In genomic region chr10:103592186-103593021, GRCh38 we compare ENCODE assay signal across 8 cellular contexts.
DNase-seq lines count a peak whose midpoint lies in the region; ATAC-seq, FAIRE-seq and TF ChIP-seq lines count a peak whose summit lies in the region.

No MANE protein-coding gene starts in this region.

- no peaks in the 10 kb centered on the region for H3K79me2 ChIP-seq in SK-N-SH (ENCODE audit: insufficient read depth)
- H3K79me2 ChIP-seq in HepG2 (ENCODE audit: insufficient read depth, low read length): no peaks in the 10 kb centered on the region

- H3K4me2 ChIP-seq in SK-N-SH (no peak overlapping the region), HepG2 (ENCODE audit: low read depth, low read length) (no peak overlapping the region)

- no peaks in the 10 kb centered on the region for H4K20me1 ChIP-seq in SK-N-SH (ENCODE audit: insufficient read depth)
- H4K20me1 ChIP-seq in HepG2 (ENCODE audit: insufficient read depth, low read length): 0 out of 2 replicates have a peak, but pooled peaks cover 3% of the 10 kb centered on the region

- H3K27me3 ChIP-seq in SK-N-SH (ENCODE audit: insufficient read depth) (no peaks in the 10 kb centered on the region), HepG2 (ENCODE audit: control insufficient read depth in 1 of 2, insufficient read depth in 2 of 2, low read length in 2 of 2) (peaks cover 2 to 6% of the 10 kb centered on the region in 2 experiments; a peak in 1 of 5 replicates)

- POLR2A ChIA-PET in SK-N-SH (lab: Yijun Ruan, JAX) (interaction anchor here (0.6 kb wide), 1 partner anchor 117 kb away, joined by 3 read pairs; no protein-coding TSS in a partner anchor), HepG2 (lab: Yijun Ruan, JAX) (no interaction called here)

- H3K36me3 ChIP-seq in SK-N-SH (replicated peaks in 1 of 2; ENCODE audit: control insufficient read depth in 1 of 2, insufficient read depth in 2 of 2, low read length in 1 of 2): no peaks in the 10 kb centered on the region
- H3K36me3 ChIP-seq in HepG2 (replicated peaks in 1 of 2; ENCODE audit: control insufficient read depth in 1 of 2, insufficient read depth in 2 of 2, low read length in 2 of 2): no peaks in the 10 kb centered on the region

- intact Hi-C loops in HepG2 (cut with micrococcal nuclease; ENCODE audit: unreplicated experiment): loop anchor here (10.0 kb wide), 1 partner anchor 108 kb away; no protein-coding TSS in a partner anchor

- H3K27ac ChIP-seq in SK-N-SH (ENCODE audit: low read depth in 2 of 2, low read length in 1 of 2): peak overlapping the region in 1 of 2 experiments; percentile 7; a peak in 1 of 4 replicates
- no peak overlapping the region for H3K27ac ChIP-seq in HepG2 (ENCODE audit: extremely low read length, insufficient read depth, low read length)

- H3K4me1 Mint-ChIP-seq in brain: peaks cover 5% of the 10 kb centered on the region
- no peaks in the 10 kb centered on the region for H3K4me1 Mint-ChIP-seq in stimulated activated naive CD8-positive, alpha-beta T cell treated with anti-CD3 and anti-CD28 coated beads, Interleukin-15, amount 100 ng/mL, for 72 hours

- CTCF ChIA-PET in SK-N-SH (lab: Yijun Ruan, JAX): interaction anchor here (0.6 to 9.0 kb wide), 56 partner anchors 9 to 309 kb away, joined by 3 to 129 read pairs (median 4); no protein-coding TSS in a partner anchor
- CTCF ChIA-PET in HepG2 (lab: Yijun Ruan, JAX; ENCODE audit: low intra/inter-chr PET ratio, low total read pairs): interaction anchor here (1.1 kb wide), 2 partner anchors 111 to 176 kb away, joined by 3 to 5 read pairs; no protein-coding TSS in a partner anchor

- peaks cover 15% of the 10 kb centered on the region for H3K36me3 Mint-ChIP-seq in brain

- TF ChIP-seq RAD21 in SK-N-SH (IDR thresholded peaks at IDR 0.05; ENCODE audit: low read length) (peak; percentile 79), HepG2 (CRISPR knock-in tag; IDR thresholded peaks at IDR 0.05) (peak; percentile 64)

- BruUV-seq in HepG2 (replicated peaks; lab: Mats Ljungman, UMichigan): no TSS peak

- TF ChIP-seq EP300 in SK-N-SH (IDR thresholded peaks at IDR 0.05; ENCODE audit: borderline replicate concordance in 1 of 2, low read depth in 1 of 2, low read length in 1 of 2): no peak
- no peak for TF ChIP-seq EP300 in HepG2 (IDR thresholded peaks at IDR 0.05; ENCODE audit: low read depth in 2 of 2, low read length in 2 of 2)
- no peak for TF ChIP-seq EP300 in HepG2 (CRISPR knock-in tag; IDR thresholded peaks at IDR 0.05; ENCODE audit: borderline replicate concordance)

- no peaks in the 10 kb centered on the region for H3K9me2 ChIP-seq in SK-N-SH

- in situ Hi-C loops in HepG2 (cut with HindIII; ENCODE audit: extremely low pct_ligation_motif_present, low pct_unique_long_range_greater_than_20kb): no loop called here

- H3K9me3 Mint-ChIP-seq in brain: peaks cover 0 to 3% (median 0%) of the 10 kb centered on the region in 5 experiments
- H3K9me3 Mint-ChIP-seq in stimulated activated naive CD8-positive, alpha-beta T cell treated with anti-CD3 and anti-CD28 coated beads, Interleukin-15, amount 100 ng/mL, for 72 hours: no peaks in the 10 kb centered on the region

- TF ChIP-seq CTCF in SK-N-SH (IDR thresholded peaks at IDR 0.05) (peak; percentile 71), brain (conservative IDR thresholded peaks at IDR 0.05) (peak; percentile 69 to 73), HepG2 (CRISPR knock-in tag; IDR thresholded peaks at IDR 0.05) (peak; percentile 88)

- H2AFZ ChIP-seq in SK-N-SH (ENCODE audit: low read depth) (no peak overlapping the region), HepG2 (ENCODE audit: low read length) (no peak overlapping the region)

- no peak overlapping the region; a peak in 1 of 4 replicates for H3K4me3 ChIP-seq in SK-N-SH (ENCODE audit: low read depth in 2 of 2, low read length in 1 of 2)
- H3K4me3 ChIP-seq in HepG2 (replicated peaks in 1 of 3; ENCODE audit: insufficient read depth in 1 of 3, low read depth in 2 of 3, low read length in 3 of 3): no peak overlapping the region

- H3K4me1 ChIP-seq in SK-N-SH (ENCODE audit: control insufficient read depth in 1 of 2, insufficient read depth in 2 of 2, low read depth in 1 of 2, low read length in 1 of 2) (peaks cover 0 to 15% of the 10 kb centered on the region in 2 experiments; a peak in 1 of 4 replicates), HepG2 (ENCODE audit: insufficient read depth, low read length) (peaks cover 9% of the 10 kb centered on the region)

- no peak overlapping the region for H3K4me3 Mint-ChIP-seq in brain
- H3K4me3 Mint-ChIP-seq in stimulated activated naive CD8-positive, alpha-beta T cell treated with anti-CD3 and anti-CD28 coated beads, Interleukin-15, amount 100 ng/mL, for 72 hours: no peak overlapping the region

- H3K9ac ChIP-seq in SK-N-SH: no peak overlapping the region
- H3K9ac ChIP-seq in HepG2 (ENCODE audit: insufficient read depth, low read depth, low read length): no peak overlapping the region

- DNase-seq in SIG-M5 treated with dmso at 0.1 percent for 504 hours (lab: John Stamatoyannopoulos, UW; ENCODE audit: unreplicated experiment) (peak; percentile 48), SIG-M5 (lab: John Stamatoyannopoulos, UW) (no peak), SK-N-SH (peak; percentile 91), HepG2 (ENCODE audit: low spot score) (peak; percentile 30), middle frontal gyrus (ENCODE audit: extremely low spot score, low spot score) (no peak)
- peak; percentile 48 to 57 for DNase-seq in stimulated activated naive CD8-positive, alpha-beta T cell treated with anti-CD3 and anti-CD28 coated beads, Interleukin-15, amount 100 ng/mL, for 72 hours

- FAIRE-seq in HepG2 (lab: Jason Lieb, UNC): peak; percentile 57

- ATAC-seq in HG03066 (IDR thresholded peaks at IDR 0.05; ENCODE audit: low read depth, unreplicated experiment) (peak; percentile 62), HepG2 (peak; percentile 72)
- ATAC-seq in stimulated activated naive CD8-positive, alpha-beta T cell treated with anti-CD3 and anti-CD28 coated beads, Interleukin-15, amount 100 ng/mL, for 72 hours: peak; percentile 79

- TF ChIP-seq POLR2A in HepG2 (IDR thresholded peaks at IDR 0.05; ENCODE audit: insufficient read depth in 1 of 2, low read depth in 2 of 2, low read length in 2 of 2): 0 out of 4 replicates have a peak, but pooled peaks of 1 of the 2 experiments have one; percentile 18

- WGBS in SK-N-SH (ENCODE audit: low lambda C conversion rate): 78% methylated on average over 11 of the region's 15 CpGs
- 87% methylated on average over 3 of the region's 15 CpGs for WGBS in HepG2 (ENCODE audit: low lambda C conversion rate)

- H3K9me3 ChIP-seq in SK-N-SH (no peaks in the 10 kb centered on the region), HepG2 (ENCODE audit: low read length) (no peaks in the 10 kb centered on the region; the same call in 1 of the 2 replicates)

- H3K27me3 Mint-ChIP-seq in brain: peaks cover 3% of the 10 kb centered on the region
- H3K27me3 Mint-ChIP-seq in stimulated activated naive CD8-positive, alpha-beta T cell treated with anti-CD3 and anti-CD28 coated beads, Interleukin-15, amount 100 ng/mL, for 72 hours: no peaks in the 10 kb centered on the region

- no peaks in the 10 kb centered on the region for H3F3A ChIP-seq in SK-N-SH (replicated peaks; ENCODE audit: insufficient read depth)

- peak overlapping the region in 2 of 5 experiments; percentile 56 to 58 for H3K27ac Mint-ChIP-seq in brain
- H3K27ac Mint-ChIP-seq in stimulated activated naive CD8-positive, alpha-beta T cell treated with anti-CD3 and anti-CD28 coated beads, Interleukin-15, amount 100 ng/mL, for 72 hours: peak overlapping the region in 1 of 2 donors; percentile 74

TF ChIP-seq in SK-N-SH, 30 proteins besides CTCF, POLR2A, EP300 and RAD21:
- TF ChIP-seq SMC3 (IDR thresholded peaks at IDR 0.05; ENCODE audit: low read depth, low read length) (peak; percentile 63), CHD2 (IDR thresholded peaks at IDR 0.05; ENCODE audit: low read length, partially characterized antibody) (no peak)

TF ChIP-seq in HepG2, 621 proteins besides CTCF, POLR2A, EP300 and RAD21 (continues in another document):
- TF ChIP-seq NRL (CRISPR knock-in tag; IDR thresholded peaks at IDR 0.05; ENCODE audit: borderline replicate concordance) (0 out of 2 replicates have a peak, but pooled peaks have one; percentile 27), ZNF580 (CRISPR knock-in tag; IDR thresholded peaks at IDR 0.05; ENCODE audit: borderline replicate concordance, low read depth) (0 out of 2 replicates have a peak, but pooled peaks have one; percentile 30), RXRB (CRISPR knock-in tag; IDR thresholded peaks at IDR 0.05; ENCODE audit: borderline replicate concordance) (0 out of 2 replicates have a peak, but pooled peaks have one; percentile 29), ZNF543 (CRISPR knock-in tag; IDR thresholded peaks at IDR 0.05) (0 out of 2 replicates have a peak, but pooled peaks have one; percentile 25), AGO2 (optimal IDR thresholded peaks at IDR 0.05; ENCODE audit: low read depth, low read length) (peak; percentile 54), MYC (CRISPR knock-in tag; IDR thresholded peaks at IDR 0.05; ENCODE audit: borderline replicate concordance) (0 out of 2 replicates have a peak, but pooled peaks have one; percentile 4), IRF2 (CRISPR knock-in tag; IDR thresholded peaks at IDR 0.05) (no peak), PAF1 (CRISPR knock-in tag; IDR thresholded peaks at IDR 0.05) (peak; percentile 38; the same call in 1 of the 2 replicates), SMC3 (IDR thresholded peaks at IDR 0.05; ENCODE audit: low read length) (peak; percentile 16; the same call in 1 of the 2 replicates), PITX1 (CRISPR knock-in tag; IDR thresholded peaks at IDR 0.05) (peak; percentile 27; the same call in 1 of the 2 replicates), GPN1 (CRISPR knock-in tag; IDR thresholded peaks at IDR 0.05; ENCODE audit: borderline replicate concordance) (no peak)

Comparison
In these comparisons a context has a peak if more than half of its experiments do, and no peak if none do; other contexts are left out.
1. DNase-seq: peak in SIG-M5 treated with dmso at 0.1 percent for 504 hours (single experiment), SK-N-SH (single experiment), HepG2 (single experiment) and stimulated activated naive CD8-positive, alpha-beta T cell treated with anti-CD3 and anti-CD28 coated beads, Interleukin-15, amount 100 ng/mL, for 72 hours (2 of 2); none in SIG-M5 (single experiment) and middle frontal gyrus (single experiment).
2. Peak in every context shown above with its lines, with median percentiles within 50 percentile points of each other: ATAC-seq and CTCF ChIP-seq.